20 cellular contexts compared by ENCODE assay signal in the genomic region with DNA sequence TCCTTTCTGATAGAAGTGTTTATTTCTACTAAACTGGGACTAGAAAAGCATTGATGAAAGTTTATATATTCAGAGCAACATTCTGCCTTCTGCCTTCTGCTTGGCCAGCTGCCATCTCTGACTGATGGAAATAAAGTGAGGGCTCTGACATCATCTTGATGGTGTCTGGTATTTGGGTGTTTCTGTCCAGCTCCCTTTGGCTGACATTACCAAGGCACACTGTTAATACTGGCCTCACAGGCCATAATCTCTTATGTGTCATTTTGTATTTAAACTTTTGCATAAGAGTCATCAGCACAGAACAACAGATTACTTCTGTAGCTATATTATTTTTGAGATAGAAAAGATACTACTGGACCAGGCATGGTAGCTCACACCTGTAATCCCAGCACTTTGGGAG.
DNase-seq lines count a peak whose midpoint lies in the region; ATAC-seq and TF ChIP-seq lines count a peak whose summit lies in the region.
"Had no signal": no experiment of that assay in that cellular context is flagged by ENCODE, and none has a peak within 500 bp of the region (broad histone marks: within the 10 kb centered on the region; RNA-seq: fewer than 3 reads in every experiment).

No MANE protein-coding gene starts in this region.

- intact Hi-C loops in thyroid gland (cut with DNase I), result no loop called here

- DNase-seq in cerebellar cortex (ENCODE audit: low spot score) (peak; percentile 49), right atrium auricular region (ENCODE audit: low spot score) (peak; percentile 76), thyroid gland (peak; percentile 60 to 68), GM10266 (ENCODE audit: extremely low spot score) (no peak)
- no peak for DNase-seq in stimulated activated effector memory CD8-positive, alpha-beta T cell treated with anti-CD3 and anti-CD28 coated beads, Interleukin-12 subunit alpha, Interleukin-12 subunit beta, amount 100 ng/mL, for 72 hours (ENCODE audit: low spot score in 2 of 2)
- DNase-seq in activated CD8-positive, alpha-beta memory T cell treated with anti-CD3 and anti-CD28 coated beads for 24 hours, result no peak
- DNase-seq: activated gamma-delta T cell; activated T-cell treated with anti-CD3 and anti-CD28 coated beads for 4 hours; gastrocnemius medialis; GDM1; GOT3; NCI-H1436 treated with DMSO at 0.1 percent for 48 hours; nephron progenitor cell; small intestine; stimulated activated CD4-positive, alpha-beta T cell treated with anti-CD3 and anti-CD28 coated beads, Interleukin-4, amount 100 ng/mL, for 24 hours; T-cell had no signal

- H3K4me1 Mint-ChIP-seq in stimulated activated effector memory CD8-positive, alpha-beta T cell treated with anti-CD3 and anti-CD28 coated beads, Interleukin-12 subunit alpha, Interleukin-12 subunit beta, amount 100 ng/mL, for 72 hours, result no peaks in the 10 kb centered on the region
- H3K4me1 Mint-ChIP-seq: CD14-positive monocyte, nephron progenitor cell, T-cell had no signal

- H3K4me1 ChIP-seq in HEK293 (ENCODE audit: control insufficient read depth, insufficient read depth, low read length) (peaks cover 2% of the 10 kb centered on the region; the same call in 1 of the 2 replicates), right atrium auricular region (peaks cover 0 to 75% of the 10 kb centered on the region in 2 donors), thyroid gland (peaks cover 6 to 13% of the 10 kb centered on the region in 2 donors)
- H3K4me1 ChIP-seq: gastrocnemius medialis, prostate gland had no signal

- H3K9me3 ChIP-seq in HEK293 (ENCODE audit: control insufficient read depth, insufficient read depth, low read depth, low read length) (no peaks in the 10 kb centered on the region), right atrium auricular region (no peaks in the 10 kb centered on the region), thyroid gland (no peaks in the 10 kb centered on the region)
- H3K9me3 ChIP-seq: gastrocnemius medialis, prostate gland had no signal

- no peaks in the 10 kb centered on the region for H3K27me3 ChIP-seq in right atrium auricular region
- no peaks in the 10 kb centered on the region for H3K27me3 ChIP-seq in thyroid gland
- H3K27me3 ChIP-seq: gastrocnemius medialis had no signal

- H3K36me3 ChIP-seq in HEK293 (ENCODE audit: control insufficient read depth in 2 of 2, insufficient read depth in 1 of 2, low read length in 2 of 2), result no peaks in the 10 kb centered on the region
- H3K36me3 ChIP-seq in right atrium auricular region, result no peaks in the 10 kb centered on the region
- H3K36me3 ChIP-seq in thyroid gland, result no peaks in the 10 kb centered on the region
- H3K36me3 ChIP-seq: gastrocnemius medialis, prostate gland had no signal

- CTCF ChIA-PET in HEK293 (lab: Yijun Ruan, JAX), result interaction anchor here (0.5 to 1.0 kb wide), 3 partner anchors 51 to 979 kb away, joined by 3 read pairs; no protein-coding TSS in a partner anchor

- H3K4me3 ChIP-seq in HEK293 (ENCODE audit: low read depth, low read length), result no peak overlapping the region
- no peak overlapping the region for H3K4me3 ChIP-seq in right atrium auricular region
- no peak overlapping the region for H3K4me3 ChIP-seq in thyroid gland (replicated peaks in 1 of 3)
- H3K4me3 ChIP-seq: gastrocnemius medialis, prostate gland had no signal

- TF ChIP-seq CTCF in HEK293 (tag by site-specific recombination; IDR thresholded peaks at IDR 0.05) (no peak), right atrium auricular region (IDR thresholded peaks at IDR 0.05) (no peak), thyroid gland (IDR thresholded peaks at IDR 0.05) (no peak), GM10266 (IDR thresholded peaks at IDR 0.05; ENCODE audit: control insufficient read depth, insufficient read depth, low read depth, missing control alignments) (no peak)

- no peak overlapping the region for H3K27ac Mint-ChIP-seq in stimulated activated effector memory CD8-positive, alpha-beta T cell treated with anti-CD3 and anti-CD28 coated beads, Interleukin-12 subunit alpha, Interleukin-12 subunit beta, amount 100 ng/mL, for 72 hours
- H3K27ac Mint-ChIP-seq: CD14-positive monocyte, nephron progenitor cell, T-cell had no signal

- H3K36me3 Mint-ChIP-seq in stimulated activated effector memory CD8-positive, alpha-beta T cell treated with anti-CD3 and anti-CD28 coated beads, Interleukin-12 subunit alpha, Interleukin-12 subunit beta, amount 100 ng/mL, for 72 hours, result no peaks in the 10 kb centered on the region
- H3K36me3 Mint-ChIP-seq: CD14-positive monocyte, T-cell had no signal

- ATAC-seq in stimulated activated effector memory CD8-positive, alpha-beta T cell treated with anti-CD3 and anti-CD28 coated beads, Interleukin-12 subunit alpha, Interleukin-12 subunit beta, amount 100 ng/mL, for 72 hours, result no peak
- no peak for ATAC-seq in GM18858 (IDR thresholded peaks at IDR 0.05; ENCODE audit: unreplicated experiment)
- ATAC-seq: gastrocnemius medialis, T-cell had no signal

- no peaks in the 10 kb centered on the region for H3K9me3 Mint-ChIP-seq in stimulated activated effector memory CD8-positive, alpha-beta T cell treated with anti-CD3 and anti-CD28 coated beads, Interleukin-12 subunit alpha, Interleukin-12 subunit beta, amount 100 ng/mL, for 72 hours
- H3K9me3 Mint-ChIP-seq: nephron progenitor cell had no signal

- POLR2A ChIA-PET in HEK293 (lab: Yijun Ruan, JAX), result interaction anchor here (0.5 to 0.8 kb wide), 2 partner anchors 10 to 91 kb away, joined by 3 to 18 read pairs; no protein-coding TSS in a partner anchor

- H3K4me3 Mint-ChIP-seq in stimulated activated effector memory CD8-positive, alpha-beta T cell treated with anti-CD3 and anti-CD28 coated beads, Interleukin-12 subunit alpha, Interleukin-12 subunit beta, amount 100 ng/mL, for 72 hours, result no peak overlapping the region
- H3K4me3 Mint-ChIP-seq: CD14-positive monocyte, nephron progenitor cell, T-cell had no signal

- no peak overlapping the region for H3K27ac ChIP-seq in HEK293 (ENCODE audit: extremely low read depth, low read depth, low read length)
- H3K27ac ChIP-seq in right atrium auricular region, result peak overlapping the region; percentile 37 to 83
- H3K27ac ChIP-seq in thyroid gland, result no peak overlapping the region
- H3K27ac ChIP-seq: gastrocnemius medialis, prostate gland had no signal

- no peak for TF ChIP-seq POLR2A in thyroid gland (IDR thresholded peaks at IDR 0.05)

TF ChIP-seq in HEK293, 187 proteins besides CTCF, POLR2A, EP300 and RAD21 (continues in another document):
- no peak for TF ChIP-seq MZF1 (tag by site-specific recombination; IDR thresholded peaks at IDR 0.05; ENCODE audit: borderline replicate concordance)
- TF ChIP-seq, protein P1, sequence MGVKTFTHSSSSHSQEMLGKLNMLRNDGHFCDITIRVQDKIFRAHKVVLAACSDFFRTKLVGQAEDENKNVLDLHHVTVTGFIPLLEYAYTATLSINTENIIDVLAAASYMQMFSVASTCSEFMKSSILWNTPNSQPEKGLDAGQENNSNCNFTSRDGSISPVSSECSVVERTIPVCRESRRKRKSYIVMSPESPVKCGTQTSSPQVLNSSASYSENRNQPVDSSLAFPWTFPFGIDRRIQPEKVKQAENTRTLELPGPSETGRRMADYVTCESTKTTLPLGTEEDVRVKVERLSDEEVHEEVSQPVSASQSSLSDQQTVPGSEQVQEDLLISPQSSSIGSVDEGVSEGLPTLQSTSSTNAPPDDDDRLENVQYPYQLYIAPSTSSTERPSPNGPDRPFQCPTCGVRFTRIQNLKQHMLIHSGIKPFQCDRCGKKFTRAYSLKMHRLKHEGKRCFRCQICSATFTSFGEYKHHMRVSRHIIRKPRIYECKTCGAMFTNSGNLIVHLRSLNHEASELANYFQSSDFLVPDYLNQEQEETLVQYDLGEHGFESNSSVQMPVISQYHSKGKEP (tag by site-specific recombination; IDR thresholded peaks at IDR 0.05), result no peak
- peak; percentile 48; the same call in 1 of the 2 replicates for TF ChIP-seq ZNF558 (tag by site-specific recombination; IDR thresholded peaks at IDR 0.05)
- TF ChIP-seq, protein P2, sequence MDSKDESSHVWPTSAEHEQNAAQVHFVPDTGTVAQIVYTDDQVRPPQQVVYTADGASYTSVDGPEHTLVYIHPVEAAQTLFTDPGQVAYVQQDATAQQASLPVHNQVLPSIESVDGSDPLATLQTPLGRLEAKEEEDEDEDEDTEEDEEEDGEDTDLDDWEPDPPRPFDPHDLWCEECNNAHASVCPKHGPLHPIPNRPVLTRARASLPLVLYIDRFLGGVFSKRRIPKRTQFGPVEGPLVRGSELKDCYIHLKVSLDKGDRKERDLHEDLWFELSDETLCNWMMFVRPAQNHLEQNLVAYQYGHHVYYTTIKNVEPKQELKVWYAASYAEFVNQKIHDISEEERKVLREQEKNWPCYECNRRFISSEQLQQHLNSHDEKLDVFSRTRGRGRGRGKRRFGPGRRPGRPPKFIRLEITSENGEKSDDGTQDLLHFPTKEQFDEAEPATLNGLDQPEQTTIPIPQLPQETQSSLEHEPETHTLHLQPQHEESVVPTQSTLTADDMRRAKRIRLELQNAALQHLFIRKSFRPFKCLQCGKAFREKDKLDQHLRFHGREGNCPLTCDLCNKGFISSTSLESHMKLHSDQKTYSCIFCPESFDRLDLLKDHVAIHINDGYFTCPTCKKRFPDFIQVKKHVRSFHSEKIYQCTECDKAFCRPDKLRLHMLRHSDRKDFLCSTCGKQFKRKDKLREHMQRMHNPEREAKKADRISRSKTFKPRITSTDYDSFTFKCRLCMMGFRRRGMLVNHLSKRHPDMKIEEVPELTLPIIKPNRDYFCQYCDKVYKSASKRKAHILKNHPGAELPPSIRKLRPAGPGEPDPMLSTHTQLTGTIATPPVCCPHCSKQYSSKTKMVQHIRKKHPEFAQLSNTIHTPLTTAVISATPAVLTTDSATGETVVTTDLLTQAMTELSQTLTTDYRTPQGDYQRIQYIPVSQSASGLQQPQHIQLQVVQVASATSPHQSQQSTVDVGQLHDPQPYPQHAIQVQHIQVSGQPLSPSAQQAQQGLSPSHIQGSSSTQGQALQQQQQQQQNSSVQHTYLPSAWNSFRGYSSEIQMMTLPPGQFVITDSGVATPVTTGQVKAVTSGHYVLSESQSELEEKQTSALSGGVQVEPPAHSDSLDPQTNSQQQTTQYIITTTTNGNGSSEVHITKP (tag by site-specific recombination; IDR thresholded peaks at IDR 0.05), result no peak
- TF ChIP-seq ZNF660 (tag by site-specific recombination; IDR thresholded peaks at IDR 0.05), result peak; percentile 76
- TF ChIP-seq ZBTB21 (tag by site-specific recombination; IDR thresholded peaks at IDR 0.05), result peak; percentile 56; the same call in 1 of the 2 replicates
- TF ChIP-seq ZSCAN23 (tag by site-specific recombination; IDR thresholded peaks at IDR 0.05), result no peak
- TF ChIP-seq ZNF629 (tag by site-specific recombination; IDR thresholded peaks at IDR 0.05), result peak; percentile 63
- TF ChIP-seq ZNF335 (tag by site-specific recombination; conservative IDR thresholded peaks at IDR 0.05), result peak; percentile 39; the same call in 1 of the 2 replicates

Comparison
In these comparisons a context has a peak if more than half of its experiments do, and no peak if none do; other contexts are left out.
1. H3K27ac ChIP-seq: peak in right atrium auricular region (2 of 2); none in HEK293 (single experiment) and thyroid gland (0 of 3).
2. DNase-seq: peak in cerebellar cortex (single experiment), right atrium auricular region (single experiment) and thyroid gland (2 of 2); none in GM10266 (single experiment), stimulated activated effector memory CD8-positive, alpha-beta T cell treated with anti-CD3 and anti-CD28 coated beads, Interleukin-12 subunit alpha, Interleukin-12 subunit beta, amount 100 ng/mL, for 72 hours (0 of 2) and activated CD8-positive, alpha-beta memory T cell treated with anti-CD3 and anti-CD28 coated beads for 24 hours (single experiment).